In genomic region chr1:18597159-18598042, GRCh38 we compare ENCODE assay signal across 8 cellular contexts.
DNase-seq lines count a peak whose midpoint lies in the region; ATAC-seq and FAIRE-seq lines count a peak whose summit lies in the region.

No MANE protein-coding gene starts in this region.

- ATAC-seq in HG02610 (IDR thresholded peaks at IDR 0.05; ENCODE audit: unreplicated experiment) (no peak), HG03175 (IDR thresholded peaks at IDR 0.05; ENCODE audit: unreplicated experiment) (no peak)

- DNase-seq in COLO829 (ENCODE audit: low spot score), result peak; percentile 22
- DNase-seq in HTR-8/SVneo (ENCODE audit: insufficient read length, low spot score), result peak; percentile 57
- DNase-seq in T-helper 1 cell, result peak in 4 of 5 donors; percentile 15 to 47 (median 28)
- peak in 35 of 56 donors; percentile 5 to 67 (median 24) for DNase-seq in amygdala (lab: John Stamatoyannopoulos, UW)
- DNase-seq in iPS DF 4.7 (ENCODE audit: extremely low read depth, low spot score), result peak; percentile 41
- DNase-seq in stimulated activated CD4-positive, alpha-beta T cell treated with anti-CD3 and anti-CD28 coated beads, Interleukin-15, amount 100 ng/mL, for 1 hour (ENCODE audit: low read depth in 1 of 2, low spot score in 1 of 2), result peak; percentile 21 to 47

- no peak for FAIRE-seq in HTR-8/SVneo (lab: Jason Lieb, UNC)
